ENCODE assay signal across 1 cellular context in the genomic region with DNA sequence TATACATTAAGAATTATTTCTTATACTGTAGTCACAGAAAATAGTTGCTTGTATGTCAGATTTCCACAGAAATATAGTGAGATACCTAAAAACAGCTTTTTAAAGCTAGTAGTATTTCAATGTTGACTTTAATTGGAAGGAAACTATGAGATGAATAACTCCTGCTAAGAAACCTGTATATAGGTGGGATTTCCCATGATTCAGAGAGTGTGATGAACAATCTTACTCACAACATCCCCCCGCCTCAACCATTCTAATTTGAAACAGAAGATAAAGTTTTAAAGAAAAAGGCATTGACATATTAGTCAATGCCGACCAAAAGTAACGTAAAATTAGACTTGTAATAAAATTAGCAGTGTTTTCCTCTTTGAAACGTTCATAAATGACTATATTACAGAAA.
A peak's percentile ranks its signal among the peaks of the same experiment; 100 is the strongest.
TF ChIP-seq lines count a peak whose summit lies in the region.

No MANE protein-coding gene starts in this region.

TF ChIP-seq in GM12878, 131 proteins besides CTCF, POLR2A, EP300 and RAD21 (continues in another document):
- no peak for TF ChIP-seq PAX5 (IDR thresholded peaks at IDR 0.05; ENCODE audit: borderline replicate concordance, low read depth, low read length)
- no peak for TF ChIP-seq MYB (IDR thresholded peaks at IDR 0.05; ENCODE audit: borderline replicate concordance, low read depth, low read length)
- TF ChIP-seq LARP7 (IDR thresholded peaks at IDR 0.05), result no peak
- TF ChIP-seq CUX1 (IDR thresholded peaks at IDR 0.05; ENCODE audit: insufficient replicate concordance, low read depth, low read length), result no peak
- no peak for TF ChIP-seq SMARCA5 (IDR thresholded peaks at IDR 0.05)
- no peak for TF ChIP-seq ZNF622 (IDR thresholded peaks at IDR 0.05)
- TF ChIP-seq E2F4 (IDR thresholded peaks at IDR 0.05; ENCODE audit: low read depth, low read length), result no peak
- no peak for TF ChIP-seq NR2C2 (IDR thresholded peaks at IDR 0.05; ENCODE audit: borderline replicate concordance, control insufficient read depth, insufficient read length, low read depth)
- TF ChIP-seq ATF2 (IDR thresholded peaks at IDR 0.05; ENCODE audit: low read length), result peak; percentile 42; the same call in 1 of the 2 replicates
- TF ChIP-seq SREBF2 (IDR thresholded peaks at IDR 0.05; ENCODE audit: low read length), result no peak
- no peak for TF ChIP-seq GABPA (IDR thresholded peaks at IDR 0.05; ENCODE audit: low read depth)
- no peak for TF ChIP-seq HSF1 (IDR thresholded peaks at IDR 0.05; ENCODE audit: low read depth, low read length)
- TF ChIP-seq POLR2AphosphoS2 (IDR thresholded peaks at IDR 0.05; ENCODE audit: low read depth, low read length), result no peak
- TF ChIP-seq KDM1A (IDR thresholded peaks at IDR 0.05; ENCODE audit: borderline replicate concordance), result no peak
- TF ChIP-seq ATF7 (IDR thresholded peaks at IDR 0.05; ENCODE audit: low read depth), result no peak
- TF ChIP-seq FOXK2 (IDR thresholded peaks at IDR 0.05), result no peak
- 0 out of 2 replicates have a peak, but pooled peaks have one; percentile 22 for TF ChIP-seq DPF2 (IDR thresholded peaks at IDR 0.05)
- no peak for TF ChIP-seq MXI1 (IDR thresholded peaks at IDR 0.05; ENCODE audit: low read depth, low read length)
- TF ChIP-seq MEF2B (IDR thresholded peaks at IDR 0.05; ENCODE audit: partially characterized antibody, poor library complexity, severe bottlenecking), result no peak
- TF ChIP-seq ELK1 (IDR thresholded peaks at IDR 0.05; ENCODE audit: low read depth, low read length), result no peak
- no peak for TF ChIP-seq TARDBP (IDR thresholded peaks at IDR 0.05; ENCODE audit: borderline replicate concordance)
- TF ChIP-seq IKZF2 (IDR thresholded peaks at IDR 0.05), result no peak
- TF ChIP-seq MYC (IDR thresholded peaks at IDR 0.05; ENCODE audit: insufficient read depth, insufficient read length, insufficient replicate concordance, low read length, severe bottlenecking), result no peak
- no peak for TF ChIP-seq ZNF687 (IDR thresholded peaks at IDR 0.05)
- TF ChIP-seq CBFB (IDR thresholded peaks at IDR 0.05; ENCODE audit: low read depth), result no peak
- TF ChIP-seq REST (IDR thresholded peaks at IDR 0.05; ENCODE audit: low read depth, low read length), result no peak
- TF ChIP-seq BCLAF1 (IDR thresholded peaks at IDR 0.05), result no peak
- 0 out of 2 replicates have a peak, but pooled peaks have one; percentile 26 for TF ChIP-seq MTA2 (IDR thresholded peaks at IDR 0.05; ENCODE audit: low read depth)
